In genomic region chr14:104286496-104286895, GRCh38 we compare ENCODE assay signal across 24 cellular contexts.
"Had no signal": no experiment of that assay in that cellular context is flagged by ENCODE, and none has a peak within 500 bp of the region (broad histone marks: within the 10 kb centered on the region; RNA-seq: fewer than 3 reads in every experiment).

No MANE protein-coding gene starts in this region.

- H3K36me3 ChIP-seq: brain microvascular endothelial cell, thoracic aorta, uterus, WERI-Rb-1 had no signal

- DNase-seq: activated CD4-positive, alpha-beta T cell treated with anti-CD3 and anti-CD28 coated beads for 48 hours; activated CD4-positive, alpha-beta T cell treated with anti-CD3 and anti-CD28 coated beads, Interleukin-2, amount 50 U/mL, for 48 hours; activated CD8-positive, alpha-beta memory T cell treated with anti-CD3 and anti-CD28 coated beads for 24 hours; activated effector memory CD4-positive, alpha-beta T cell treated with anti-CD3 and anti-CD28 coated beads, Interleukin-2, amount 50 U/mL, for 16 hours; activated naive CD4-positive, alpha-beta T cell treated with anti-CD3 and anti-CD28 coated beads, Interleukin-2, amount 10 ng/mL, durations not matched to agents 7 days and 5 days; activated naive CD8-positive, alpha-beta T cell treated with anti-CD3 and anti-CD28 coated beads, Interleukin-2, amount 10 ng/mL, durations not matched to agents 7 days and 5 days; brain microvascular endothelial cell; caudate nucleus; naive thymus-derived CD4-positive, alpha-beta T cell; occipital lobe; stimulated activated CD4-positive, alpha-beta T cell treated with anti-CD3 and anti-CD28 coated beads, Interleukin-4, amount 100 ng/mL, for 24 hours; T-helper 9 cell; trophoblast cell; uterus; WERI-Rb-1 had no signal

- H3K27ac Mint-ChIP-seq: activated naive CD4-positive, alpha-beta T cell treated with anti-CD3 and anti-CD28 coated beads, Interleukin-2, amount 10 ng/mL, durations not matched to agents 7 days and 5 days; activated naive CD8-positive, alpha-beta T cell treated with anti-CD3 and anti-CD28 coated beads, Interleukin-2, amount 10 ng/mL, durations not matched to agents 7 days and 5 days; activated T-helper 1 cell treated with anti-CD3 and anti-CD28 coated beads, Interleukin-12 subunit alpha, Interleukin-12 subunit beta, Interleukin-2, Interleukin-4 antibody, amounts not matched to agents 30 ng/mL and 10 ng/mL and 1 ng/mL, durations not matched to agents 14 hours and 24 hours and 36 hours; mesothelial cell of epicardium; naive thymus-derived CD4-positive, alpha-beta T cell; stimulated activated effector memory CD8-positive, alpha-beta T cell treated with anti-CD3 and anti-CD28 coated beads, Interleukin-12 subunit alpha, Interleukin-12 subunit beta, amount 100 ng/mL, for 72 hours; stimulated activated naive CD8-positive, alpha-beta T cell treated with anti-CD3 and anti-CD28 coated beads, Interleukin-15, Interleukin-2, amounts not matched to agents 100 ng/mL and 50 ng/mL, for 24 hours had no signal

- ATAC-seq: activated CD4-positive, CD25-positive, alpha-beta regulatory T cell treated with anti-CD3 and anti-CD28 coated beads, Interleukin-2, amount 50 U/mL, for 24 hours; naive thymus-derived CD4-positive, alpha-beta T cell; sciatic nerve; stimulated activated effector memory CD8-positive, alpha-beta T cell treated with anti-CD3 and anti-CD28 coated beads, Interleukin-12 subunit alpha, Interleukin-12 subunit beta, amount 100 ng/mL, for 72 hours had no signal

- H3K27me3 Mint-ChIP-seq: activated naive CD4-positive, alpha-beta T cell treated with anti-CD3 and anti-CD28 coated beads, Interleukin-2, amount 10 ng/mL, durations not matched to agents 7 days and 5 days; activated naive CD8-positive, alpha-beta T cell treated with anti-CD3 and anti-CD28 coated beads, Interleukin-2, amount 10 ng/mL, durations not matched to agents 7 days and 5 days; naive thymus-derived CD4-positive, alpha-beta T cell; stimulated activated naive CD8-positive, alpha-beta T cell treated with anti-CD3 and anti-CD28 coated beads, Interleukin-15, Interleukin-2, amounts not matched to agents 100 ng/mL and 50 ng/mL, for 24 hours had no signal

- H3K9me3 ChIP-seq: thoracic aorta, uterus had no signal

- H3K27ac ChIP-seq: brain microvascular endothelial cell, parathyroid adenoma, skin epidermis, thoracic aorta, uterus, WERI-Rb-1 had no signal

- H3K4me1 ChIP-seq: parathyroid adenoma, uterus had no signal

- H3K4me3 Mint-ChIP-seq: activated naive CD4-positive, alpha-beta T cell treated with anti-CD3 and anti-CD28 coated beads, Interleukin-2, amount 10 ng/mL, durations not matched to agents 7 days and 5 days; activated naive CD8-positive, alpha-beta T cell treated with anti-CD3 and anti-CD28 coated beads, Interleukin-2, amount 10 ng/mL, durations not matched to agents 7 days and 5 days; activated T-helper 1 cell treated with anti-CD3 and anti-CD28 coated beads, Interleukin-12 subunit alpha, Interleukin-12 subunit beta, Interleukin-2, Interleukin-4 antibody, amounts not matched to agents 30 ng/mL and 10 ng/mL and 1 ng/mL, durations not matched to agents 14 hours and 24 hours and 36 hours; mesothelial cell of epicardium; naive thymus-derived CD4-positive, alpha-beta T cell; stimulated activated effector memory CD8-positive, alpha-beta T cell treated with anti-CD3 and anti-CD28 coated beads, Interleukin-12 subunit alpha, Interleukin-12 subunit beta, amount 100 ng/mL, for 72 hours; stimulated activated naive CD8-positive, alpha-beta T cell treated with anti-CD3 and anti-CD28 coated beads, Interleukin-15, Interleukin-2, amounts not matched to agents 100 ng/mL and 50 ng/mL, for 24 hours had no signal

- H3K4me3 ChIP-seq: skin epidermis, thoracic aorta, uterus had no signal

- H3K4me1 Mint-ChIP-seq: activated naive CD4-positive, alpha-beta T cell treated with anti-CD3 and anti-CD28 coated beads, Interleukin-2, amount 10 ng/mL, durations not matched to agents 7 days and 5 days; activated naive CD8-positive, alpha-beta T cell treated with anti-CD3 and anti-CD28 coated beads, Interleukin-2, amount 10 ng/mL, durations not matched to agents 7 days and 5 days; stimulated activated effector memory CD8-positive, alpha-beta T cell treated with anti-CD3 and anti-CD28 coated beads, Interleukin-12 subunit alpha, Interleukin-12 subunit beta, amount 100 ng/mL, for 72 hours had no signal

- H3K36me3 Mint-ChIP-seq: activated naive CD4-positive, alpha-beta T cell treated with anti-CD3 and anti-CD28 coated beads, Interleukin-2, amount 10 ng/mL, durations not matched to agents 7 days and 5 days; activated naive CD8-positive, alpha-beta T cell treated with anti-CD3 and anti-CD28 coated beads, Interleukin-2, amount 10 ng/mL, durations not matched to agents 7 days and 5 days; mesothelial cell of epicardium; naive thymus-derived CD4-positive, alpha-beta T cell; stimulated activated effector memory CD8-positive, alpha-beta T cell treated with anti-CD3 and anti-CD28 coated beads, Interleukin-12 subunit alpha, Interleukin-12 subunit beta, amount 100 ng/mL, for 72 hours had no signal

- H3K27me3 ChIP-seq: brain microvascular endothelial cell, uterus had no signal
